ENCODE assay signal across 18 cellular contexts in genomic region chr12:96049096-96049495, GRCh38. TPM values are rescaled to one million over a fixed set of nuclear protein-coding genes. Genes with fewer than 3 reads are reported as not detected.
"Had no signal": no experiment of that assay in that cellular context is flagged by ENCODE, and none has a peak within 500 bp of the region (broad histone marks: within the 10 kb centered on the region; RNA-seq: fewer than 3 reads in every experiment).

No MANE protein-coding gene starts in this region.

- H3K4me3 ChIP-seq: colonic mucosa, gastroesophageal sphincter, ovary had no signal

- H3K27me3 ChIP-seq: colonic mucosa, gastroesophageal sphincter, ovary had no signal

- H3K27me3 Mint-ChIP-seq: activated B cell treated with CpG ODN at 0.5 μM for 24 hours; activated CD4-positive, alpha-beta T cell treated with anti-CD3 and anti-CD28 coated beads, Interleukin-2, amount 10 ng/mL, durations not matched to agents 24 days and 14 days; activated naive CD4-positive, alpha-beta T cell treated with anti-CD3 and anti-CD28 coated beads, Interleukin-2, amount 10 ng/mL, durations not matched to agents 7 days and 5 days; stimulated activated naive CD8-positive, alpha-beta T cell treated with anti-CD3 and anti-CD28 coated beads, Interleukin-15, Interleukin-2, amounts not matched to agents 100 ng/mL and 50 ng/mL, for 24 hours had no signal

- ATAC-seq: gastroesophageal sphincter had no signal

- DNase-seq: activated B cell treated with CpG ODN at 0.5 μM for 24 hours; activated CD4-positive, alpha-beta T cell treated with anti-CD3 and anti-CD28 coated beads, Interleukin-2, amount 10 ng/mL, durations not matched to agents 24 days and 14 days; activated naive CD4-positive, alpha-beta T cell treated with anti-CD3 and anti-CD28 coated beads, Interleukin-2, amount 10 ng/mL, durations not matched to agents 7 days and 5 days; activated T-cell treated with anti-CD3 and anti-CD28 coated beads for 4 hours; caudate nucleus; colonic mucosa; effector CD4-positive, alpha-beta T cell; islet precursor cell; mesendoderm; ovary; stimulated activated CD4-positive, alpha-beta T cell treated with anti-CD3 and anti-CD28 coated beads, Interleukin-4, amount 100 ng/mL, for 1 hour; stimulated activated CD8-positive, alpha-beta memory T cell treated with anti-CD3 and anti-CD28 coated beads, Interleukin-4, amount 100 ng/mL, for 48 hours; T-helper 9 cell had no signal

- H3K36me3 ChIP-seq: colonic mucosa, gastroesophageal sphincter, ovary had no signal

- H3K9me3 Mint-ChIP-seq: stimulated activated naive CD8-positive, alpha-beta T cell treated with anti-CD3 and anti-CD28 coated beads, Interleukin-15, Interleukin-2, amounts not matched to agents 100 ng/mL and 50 ng/mL, for 24 hours had no signal

- H3K9me3 ChIP-seq: colonic mucosa, gastroesophageal sphincter, ovary had no signal

- H3K4me3 Mint-ChIP-seq: activated B cell treated with CpG ODN at 0.5 μM for 24 hours; activated CD4-positive, alpha-beta T cell treated with anti-CD3 and anti-CD28 coated beads, Interleukin-2, amount 10 ng/mL, durations not matched to agents 24 days and 14 days; activated naive CD4-positive, alpha-beta T cell treated with anti-CD3 and anti-CD28 coated beads, Interleukin-2, amount 10 ng/mL, durations not matched to agents 7 days and 5 days; neural crest cell; stimulated activated naive CD8-positive, alpha-beta T cell treated with anti-CD3 and anti-CD28 coated beads, Interleukin-15, Interleukin-2, amounts not matched to agents 100 ng/mL and 50 ng/mL, for 24 hours had no signal

- H3K27ac ChIP-seq: colonic mucosa, gastroesophageal sphincter, ovary had no signal

- H3K27ac Mint-ChIP-seq: activated B cell treated with CpG ODN at 0.5 μM for 24 hours; activated CD4-positive, alpha-beta T cell treated with anti-CD3 and anti-CD28 coated beads, Interleukin-2, amount 10 ng/mL, durations not matched to agents 24 days and 14 days; activated T-helper 2 cell treated with anti-CD3 and anti-CD28 coated beads, Interferon-gamma antibody, Interleukin-2, Interleukin-4, amounts not matched to agents 10 μg/mL and 5 μg/mL and 100 μg/mL, durations not matched to agents 14 hours and 24 hours and 36 hours had no signal

RNA-seq across cellular contexts. Expression of gene HAL, which starts 53.0 kb away (rescaled TPM):
- total RNA-seq: urinary bladder had no signal
